ENCODE assay signal across 1 cellular context in the genomic region with DNA sequence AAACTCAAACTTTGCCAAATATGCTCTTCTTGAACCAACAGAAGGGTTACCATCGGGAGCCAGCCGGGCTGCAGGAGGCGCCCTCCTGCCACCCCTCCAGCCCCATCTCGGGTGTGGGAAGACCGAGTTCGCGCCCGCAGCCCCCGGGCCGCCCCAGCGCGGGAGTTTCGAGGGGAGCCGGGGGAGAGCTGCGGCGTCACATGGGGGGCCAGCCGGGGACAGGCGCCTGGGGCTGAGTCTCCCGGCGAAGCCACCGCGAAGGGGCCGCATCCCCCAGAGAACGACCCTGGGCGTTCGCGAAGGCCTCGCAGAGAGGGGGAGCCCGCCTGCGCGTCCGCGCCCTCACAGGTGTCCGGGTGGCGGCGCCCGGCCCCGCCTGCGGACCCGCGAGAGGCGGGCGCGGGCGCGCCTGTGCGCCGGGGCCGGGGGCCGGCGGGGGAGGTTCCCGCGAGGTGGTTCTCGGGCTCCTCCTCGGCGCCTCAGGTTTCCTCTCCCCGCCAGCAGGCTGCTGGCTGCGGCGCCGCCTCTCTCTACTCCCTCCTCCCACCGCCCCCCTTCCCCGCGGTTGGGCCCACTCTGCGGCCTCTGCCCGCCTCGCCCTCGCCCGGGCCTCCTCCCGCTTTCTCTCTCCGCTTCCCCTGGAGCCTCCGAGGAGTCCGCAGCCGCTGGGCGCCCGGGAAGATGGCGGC.
TF ChIP-seq lines count a peak whose summit lies in the region.

A gene with protein sequence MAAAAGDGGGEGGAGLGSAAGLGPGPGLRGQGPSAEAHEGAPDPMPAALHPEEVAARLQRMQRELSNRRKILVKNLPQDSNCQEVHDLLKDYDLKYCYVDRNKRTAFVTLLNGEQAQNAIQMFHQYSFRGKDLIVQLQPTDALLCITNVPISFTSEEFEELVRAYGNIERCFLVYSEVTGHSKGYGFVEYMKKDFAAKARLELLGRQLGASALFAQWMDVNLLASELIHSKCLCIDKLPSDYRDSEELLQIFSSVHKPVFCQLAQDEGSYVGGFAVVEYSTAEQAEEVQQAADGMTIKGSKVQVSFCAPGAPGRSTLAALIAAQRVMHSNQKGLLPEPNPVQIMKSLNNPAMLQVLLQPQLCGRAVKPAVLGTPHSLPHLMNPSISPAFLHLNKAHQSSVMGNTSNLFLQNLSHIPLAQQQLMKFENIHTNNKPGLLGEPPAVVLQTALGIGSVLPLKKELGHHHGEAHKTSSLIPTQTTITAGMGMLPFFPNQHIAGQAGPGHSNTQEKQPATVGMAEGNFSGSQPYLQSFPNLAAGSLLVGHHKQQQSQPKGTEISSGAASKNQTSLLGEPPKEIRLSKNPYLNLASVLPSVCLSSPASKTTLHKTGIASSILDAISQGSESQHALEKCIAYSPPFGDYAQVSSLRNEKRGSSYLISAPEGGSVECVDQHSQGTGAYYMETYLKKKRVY (plus strand): TSS at position 584 of the 689 bp plus-strand sequence. CDS start 98 bp downstream, at position 682.

TF ChIP-seq in K562, 482 proteins besides CTCF, POLR2A, EP300 and RAD21 (continued from another document and continues in another):
- TF ChIP-seq, protein P1, sequence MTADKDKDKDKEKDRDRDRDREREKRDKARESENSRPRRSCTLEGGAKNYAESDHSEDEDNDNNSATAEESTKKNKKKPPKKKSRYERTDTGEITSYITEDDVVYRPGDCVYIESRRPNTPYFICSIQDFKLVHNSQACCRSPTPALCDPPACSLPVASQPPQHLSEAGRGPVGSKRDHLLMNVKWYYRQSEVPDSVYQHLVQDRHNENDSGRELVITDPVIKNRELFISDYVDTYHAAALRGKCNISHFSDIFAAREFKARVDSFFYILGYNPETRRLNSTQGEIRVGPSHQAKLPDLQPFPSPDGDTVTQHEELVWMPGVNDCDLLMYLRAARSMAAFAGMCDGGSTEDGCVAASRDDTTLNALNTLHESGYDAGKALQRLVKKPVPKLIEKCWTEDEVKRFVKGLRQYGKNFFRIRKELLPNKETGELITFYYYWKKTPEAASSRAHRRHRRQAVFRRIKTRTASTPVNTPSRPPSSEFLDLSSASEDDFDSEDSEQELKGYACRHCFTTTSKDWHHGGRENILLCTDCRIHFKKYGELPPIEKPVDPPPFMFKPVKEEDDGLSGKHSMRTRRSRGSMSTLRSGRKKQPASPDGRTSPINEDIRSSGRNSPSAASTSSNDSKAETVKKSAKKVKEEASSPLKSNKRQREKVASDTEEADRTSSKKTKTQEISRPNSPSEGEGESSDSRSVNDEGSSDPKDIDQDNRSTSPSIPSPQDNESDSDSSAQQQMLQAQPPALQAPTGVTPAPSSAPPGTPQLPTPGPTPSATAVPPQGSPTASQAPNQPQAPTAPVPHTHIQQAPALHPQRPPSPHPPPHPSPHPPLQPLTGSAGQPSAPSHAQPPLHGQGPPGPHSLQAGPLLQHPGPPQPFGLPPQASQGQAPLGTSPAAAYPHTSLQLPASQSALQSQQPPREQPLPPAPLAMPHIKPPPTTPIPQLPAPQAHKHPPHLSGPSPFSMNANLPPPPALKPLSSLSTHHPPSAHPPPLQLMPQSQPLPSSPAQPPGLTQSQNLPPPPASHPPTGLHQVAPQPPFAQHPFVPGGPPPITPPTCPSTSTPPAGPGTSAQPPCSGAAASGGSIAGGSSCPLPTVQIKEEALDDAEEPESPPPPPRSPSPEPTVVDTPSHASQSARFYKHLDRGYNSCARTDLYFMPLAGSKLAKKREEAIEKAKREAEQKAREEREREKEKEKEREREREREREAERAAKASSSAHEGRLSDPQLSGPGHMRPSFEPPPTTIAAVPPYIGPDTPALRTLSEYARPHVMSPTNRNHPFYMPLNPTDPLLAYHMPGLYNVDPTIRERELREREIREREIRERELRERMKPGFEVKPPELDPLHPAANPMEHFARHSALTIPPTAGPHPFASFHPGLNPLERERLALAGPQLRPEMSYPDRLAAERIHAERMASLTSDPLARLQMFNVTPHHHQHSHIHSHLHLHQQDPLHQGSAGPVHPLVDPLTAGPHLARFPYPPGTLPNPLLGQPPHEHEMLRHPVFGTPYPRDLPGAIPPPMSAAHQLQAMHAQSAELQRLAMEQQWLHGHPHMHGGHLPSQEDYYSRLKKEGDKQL (CRISPR knock-in tag; IDR thresholded peaks at IDR 0.05; ENCODE audit: borderline replicate concordance), result no peak
- TF ChIP-seq, protein P2, sequence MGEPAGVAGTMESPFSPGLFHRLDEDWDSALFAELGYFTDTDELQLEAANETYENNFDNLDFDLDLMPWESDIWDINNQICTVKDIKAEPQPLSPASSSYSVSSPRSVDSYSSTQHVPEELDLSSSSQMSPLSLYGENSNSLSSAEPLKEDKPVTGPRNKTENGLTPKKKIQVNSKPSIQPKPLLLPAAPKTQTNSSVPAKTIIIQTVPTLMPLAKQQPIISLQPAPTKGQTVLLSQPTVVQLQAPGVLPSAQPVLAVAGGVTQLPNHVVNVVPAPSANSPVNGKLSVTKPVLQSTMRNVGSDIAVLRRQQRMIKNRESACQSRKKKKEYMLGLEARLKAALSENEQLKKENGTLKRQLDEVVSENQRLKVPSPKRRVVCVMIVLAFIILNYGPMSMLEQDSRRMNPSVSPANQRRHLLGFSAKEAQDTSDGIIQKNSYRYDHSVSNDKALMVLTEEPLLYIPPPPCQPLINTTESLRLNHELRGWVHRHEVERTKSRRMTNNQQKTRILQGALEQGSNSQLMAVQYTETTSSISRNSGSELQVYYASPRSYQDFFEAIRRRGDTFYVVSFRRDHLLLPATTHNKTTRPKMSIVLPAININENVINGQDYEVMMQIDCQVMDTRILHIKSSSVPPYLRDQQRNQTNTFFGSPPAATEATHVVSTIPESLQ (CRISPR knock-in tag; IDR thresholded peaks at IDR 0.05), result no peak
- TF ChIP-seq ZEB2 (IDR thresholded peaks at IDR 0.05) (0 out of 2 replicates have a peak, but pooled peaks have one; percentile 26), PURB (CRISPR knock-in tag; IDR thresholded peaks at IDR 0.05; ENCODE audit: low read depth) (no peak), BMI1 (IDR thresholded peaks at IDR 0.05; ENCODE audit: low read length) (no peak), ZNF140 (CRISPR knock-in tag; IDR thresholded peaks at IDR 0.05) (no peak), GABPA (tag; conservative IDR thresholded peaks at IDR 0.05; ENCODE audit: low read depth) (no peak), DMBX1 (CRISPR knock-in tag; IDR thresholded peaks at IDR 0.05; ENCODE audit: borderline replicate concordance) (no peak; the same call in 1 of the 2 replicates), ILK (tag; IDR thresholded peaks at IDR 0.05; ENCODE audit: borderline replicate concordance, low read depth) (no peak), TCF3 (CRISPR knock-in tag; IDR thresholded peaks at IDR 0.05) (no peak), ZBTB7A (IDR thresholded peaks at IDR 0.05; ENCODE audit: borderline replicate concordance, control insufficient read depth, low read depth, low read length) (peak; percentile 42; the same call in 1 of the 2 replicates), ZNF224 (CRISPR knock-in tag; IDR thresholded peaks at IDR 0.05) (no peak), FOS (IDR thresholded peaks at IDR 0.05; ENCODE audit: extremely low read depth, insufficient read length) (no peak), ARID1B (IDR thresholded peaks at IDR 0.05) (no peak), CREB1 (IDR thresholded peaks at IDR 0.05) (no peak), CREB1 (CRISPR knock-in tag; IDR thresholded peaks at IDR 0.05) (no peak), ZSCAN29 (IDR thresholded peaks at IDR 0.05) (no peak), SIN3B (IDR thresholded peaks at IDR 0.05; ENCODE audit: low read depth) (peak; percentile 40; the same call in 1 of the 2 replicates)
- TF ChIP-seq, protein P3, sequence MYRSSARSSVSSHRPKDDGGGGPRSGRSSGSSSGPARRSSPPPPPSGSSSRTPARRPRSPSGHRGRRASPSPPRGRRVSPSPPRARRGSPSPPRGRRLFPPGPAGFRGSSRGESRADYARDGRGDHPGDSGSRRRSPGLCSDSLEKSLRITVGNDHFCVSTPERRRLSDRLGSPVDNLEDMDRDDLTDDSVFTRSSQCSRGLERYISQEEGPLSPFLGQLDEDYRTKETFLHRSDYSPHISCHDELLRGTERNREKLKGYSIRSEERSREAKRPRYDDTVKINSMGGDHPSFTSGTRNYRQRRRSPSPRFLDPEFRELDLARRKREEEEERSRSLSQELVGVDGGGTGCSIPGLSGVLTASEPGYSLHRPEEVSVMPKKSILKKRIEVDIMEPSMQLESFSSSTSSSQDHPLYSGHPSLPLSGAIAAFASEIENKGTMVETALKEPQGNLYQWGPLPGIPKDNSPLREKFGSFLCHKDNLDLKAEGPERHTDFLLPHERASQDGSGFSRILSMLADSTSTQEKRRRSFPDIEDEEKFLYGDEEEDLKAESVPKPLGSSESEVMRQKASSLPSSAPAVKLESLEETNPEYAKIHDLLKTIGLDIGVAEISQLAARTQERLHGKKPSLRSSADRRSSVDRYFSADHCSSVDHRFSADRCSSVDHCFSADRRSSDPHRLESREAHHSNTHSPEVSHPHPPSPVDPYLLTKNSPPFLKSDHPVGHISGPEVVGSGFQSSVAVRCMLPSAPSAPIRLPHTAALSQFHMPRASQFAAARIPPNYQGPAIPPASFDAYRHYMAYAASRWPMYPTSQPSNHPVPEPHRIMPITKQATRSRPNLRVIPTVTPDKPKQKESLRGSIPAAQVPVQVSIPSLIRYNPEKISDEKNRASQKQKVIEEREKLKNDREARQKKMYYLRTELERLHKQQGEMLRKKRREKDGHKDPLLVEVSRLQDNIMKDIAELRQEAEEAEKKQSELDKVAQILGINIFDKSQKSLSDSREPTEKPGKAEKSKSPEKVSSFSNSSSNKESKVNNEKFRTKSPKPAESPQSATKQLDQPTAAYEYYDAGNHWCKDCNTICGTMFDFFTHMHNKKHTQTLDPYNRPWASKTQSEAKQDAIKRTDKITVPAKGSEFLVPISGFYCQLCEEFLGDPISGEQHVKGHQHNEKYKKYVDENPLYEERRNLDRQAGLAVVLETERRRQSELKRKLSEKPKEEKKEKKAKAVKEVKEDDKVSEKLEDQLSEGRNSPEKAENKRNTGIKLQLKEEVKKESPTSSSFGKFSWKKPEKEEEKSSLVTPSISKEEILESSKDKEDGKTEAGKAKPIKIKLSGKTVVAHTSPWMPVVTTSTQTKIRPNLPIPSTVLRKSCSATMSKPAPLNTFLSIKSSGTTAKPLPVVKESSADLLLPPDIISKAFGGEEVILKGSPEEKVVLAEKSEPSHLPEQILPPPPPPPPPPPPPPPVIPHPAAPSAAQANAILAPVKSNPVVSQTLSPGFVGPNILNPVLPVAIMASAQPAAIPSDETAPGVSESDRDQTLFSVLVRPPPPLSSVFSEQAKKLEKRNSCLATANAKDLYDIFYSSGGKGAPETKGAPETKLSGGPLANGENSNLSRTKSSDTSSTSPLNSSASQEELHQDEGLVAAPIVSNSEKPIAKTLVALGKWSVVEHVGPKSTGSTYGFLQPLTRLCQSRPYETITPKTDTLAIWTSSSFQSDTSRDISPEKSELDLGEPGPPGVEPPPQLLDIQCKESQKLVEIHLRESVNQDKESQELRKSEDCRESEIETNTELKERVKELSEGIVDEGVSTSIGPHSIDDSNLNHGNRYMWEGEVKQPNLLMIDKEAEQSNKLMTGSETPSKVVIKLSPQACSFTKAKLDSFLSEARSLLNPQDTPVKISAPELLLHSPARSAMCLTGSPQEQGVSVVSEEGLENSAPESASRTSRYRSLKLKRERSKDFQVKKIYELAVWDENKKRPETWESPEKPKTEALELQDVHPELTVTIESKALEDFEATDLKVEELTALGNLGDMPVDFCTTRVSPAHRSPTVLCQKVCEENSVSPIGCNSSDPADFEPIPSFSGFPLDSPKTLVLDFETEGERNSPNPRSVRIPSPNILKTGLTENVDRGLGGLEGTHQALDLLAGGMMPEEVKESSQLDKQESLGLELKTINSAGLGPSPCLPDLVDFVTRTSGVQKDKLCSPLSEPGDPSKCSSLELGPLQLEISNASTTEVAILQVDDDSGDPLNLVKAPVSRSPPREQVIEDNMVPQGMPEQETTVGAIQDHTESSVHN (IDR thresholded peaks at IDR 0.05; ENCODE audit: borderline replicate concordance in 1 of 2, low read depth in 1 of 2), result no peak
- TF ChIP-seq, protein P4, sequence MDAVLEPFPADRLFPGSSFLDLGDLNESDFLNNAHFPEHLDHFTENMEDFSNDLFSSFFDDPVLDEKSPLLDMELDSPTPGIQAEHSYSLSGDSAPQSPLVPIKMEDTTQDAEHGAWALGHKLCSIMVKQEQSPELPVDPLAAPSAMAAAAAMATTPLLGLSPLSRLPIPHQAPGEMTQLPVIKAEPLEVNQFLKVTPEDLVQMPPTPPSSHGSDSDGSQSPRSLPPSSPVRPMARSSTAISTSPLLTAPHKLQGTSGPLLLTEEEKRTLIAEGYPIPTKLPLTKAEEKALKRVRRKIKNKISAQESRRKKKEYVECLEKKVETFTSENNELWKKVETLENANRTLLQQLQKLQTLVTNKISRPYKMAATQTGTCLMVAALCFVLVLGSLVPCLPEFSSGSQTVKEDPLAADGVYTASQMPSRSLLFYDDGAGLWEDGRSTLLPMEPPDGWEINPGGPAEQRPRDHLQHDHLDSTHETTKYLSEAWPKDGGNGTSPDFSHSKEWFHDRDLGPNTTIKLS (IDR thresholded peaks at IDR 0.05; ENCODE audit: borderline replicate concordance, low read depth), result peak; percentile 55; the same call in 1 of the 2 replicates
